ENCODE assay signal across 2 cellular contexts in genomic region chr19:50556236-50557008, GRCh38.
A peak's percentile ranks its signal among the peaks of the same experiment; 100 is the strongest.
TF ChIP-seq lines count a peak whose summit lies in the region.

No MANE protein-coding gene starts in this region.

TF ChIP-seq in IMR-90, 13 proteins besides CTCF, POLR2A, EP300 and RAD21 (continued from another document):
- TF ChIP-seq BHLHE40 (IDR thresholded peaks at IDR 0.05; ENCODE audit: low read depth, low read length) (no peak), CHD1 (IDR thresholded peaks at IDR 0.05; ENCODE audit: low read depth, low read length) (no peak), CEBPB (IDR thresholded peaks at IDR 0.05; ENCODE audit: low read depth, low read length) (no peak), MAZ (IDR thresholded peaks at IDR 0.05; ENCODE audit: borderline replicate concordance, low read depth, low read length) (peak; percentile 61; the same call in 1 of the 2 replicates), SMC3 (IDR thresholded peaks at IDR 0.05; ENCODE audit: low read depth, low read length) (0 out of 2 replicates have a peak, but pooled peaks have one; percentile 14), MXI1 (IDR thresholded peaks at IDR 0.05; ENCODE audit: borderline replicate concordance, low read depth, low read length) (no peak), MAFK (IDR thresholded peaks at IDR 0.05; ENCODE audit: low read depth, low read length) (no peak), NFE2L2 (IDR thresholded peaks at IDR 0.05; ENCODE audit: low read depth, low read length) (no peak)
TF ChIP-seq in IMR-90: peak in this region for 2.

TF ChIP-seq in SK-N-SH treated with all-trans-retinoic acid at 6 μM for 48 hours, 23 proteins besides CTCF, POLR2A, EP300 and RAD21 (continued from another document):
- TF ChIP-seq CSRNP3 (CRISPR knock-in tag; IDR thresholded peaks at IDR 0.05) (no peak), ZNF8 (CRISPR knock-in tag; IDR thresholded peaks at IDR 0.05) (no peak), ESRRG (CRISPR knock-in tag; IDR thresholded peaks at IDR 0.05) (no peak), ZFP3 (CRISPR knock-in tag; IDR thresholded peaks at IDR 0.05) (no peak), ZNF70 (CRISPR knock-in tag; IDR thresholded peaks at IDR 0.05) (no peak), CSDC2 (CRISPR knock-in tag; IDR thresholded peaks at IDR 0.05) (no peak), SNAI2 (CRISPR knock-in tag; IDR thresholded peaks at IDR 0.05) (no peak), ISL1 (CRISPR knock-in tag; IDR thresholded peaks at IDR 0.05) (no peak), GLIS3 (CRISPR knock-in tag; IDR thresholded peaks at IDR 0.05) (no peak), CREB5 (CRISPR knock-in tag; IDR thresholded peaks at IDR 0.05; ENCODE audit: low read depth) (no peak)
